In the genomic region with DNA sequence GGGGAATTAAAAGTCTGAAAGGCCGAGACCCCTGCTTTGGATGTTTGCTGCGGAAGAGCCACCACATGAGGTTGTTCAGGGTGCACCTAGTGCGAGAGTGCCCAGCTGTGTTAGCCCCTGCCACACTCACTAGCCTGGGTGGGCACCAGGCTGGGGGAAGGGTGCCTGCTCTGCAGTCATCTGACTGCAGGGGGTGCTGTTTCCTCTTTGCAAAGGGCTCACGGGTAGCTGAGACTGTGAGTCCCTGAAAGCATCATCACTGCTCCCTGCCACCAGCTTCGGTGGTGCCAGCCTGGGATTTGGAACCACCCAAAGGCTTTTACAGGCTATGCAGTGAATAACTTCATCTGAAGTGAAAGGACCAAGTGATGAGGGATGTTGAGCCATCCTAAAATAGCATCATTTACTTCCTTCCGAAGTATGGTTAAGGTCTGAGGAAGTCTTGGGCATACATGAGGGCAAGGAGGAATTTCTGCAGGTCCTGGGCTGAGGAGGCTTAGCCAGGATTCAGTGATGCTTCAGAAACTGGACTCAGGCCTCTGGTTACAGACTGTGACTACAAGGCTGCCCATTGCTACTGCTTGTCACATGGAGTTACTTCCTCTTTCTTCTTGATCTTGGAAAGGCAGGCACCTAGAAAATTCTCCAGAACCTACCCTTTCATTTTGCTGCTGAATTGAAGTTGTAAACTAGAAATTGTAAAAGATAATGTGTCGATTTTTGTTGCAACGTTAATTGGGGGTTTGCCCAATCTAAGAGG, we compare ENCODE assay signal across 10 cellular contexts.
A peak's percentile ranks its signal among the peaks of the same experiment; 100 is the strongest.
DNase-seq lines count a peak whose midpoint lies in the region; ATAC-seq, FAIRE-seq and TF ChIP-seq lines count a peak whose summit lies in the region.
"Had no signal": no experiment of that assay in that cellular context is flagged by ENCODE, and none has a peak within 500 bp of the region (broad histone marks: within the 10 kb centered on the region; RNA-seq: fewer than 3 reads in every experiment).

No MANE protein-coding gene starts in this region.

- no peak for FAIRE-seq in small intestine (lab: Jason Lieb, UNC)

- WGBS in small intestine, 3 donors, result 55 to 69% (median 59%) methylated on average over 8 of the region's 8 CpGs

- H3K36me3 ChIP-seq in cardiac muscle cell (no peaks in the 10 kb centered on the region), small intestine (ENCODE audit: control insufficient read depth in 2 of 2, insufficient read depth in 2 of 2, low read length in 2 of 2) (no peaks in the 10 kb centered on the region)

- no peaks in the 10 kb centered on the region for H3K9me3 ChIP-seq in cardiac muscle cell (ENCODE audit: low read depth)
- H3K9me3 ChIP-seq in small intestine (ENCODE audit: control insufficient read depth, low read depth), result no peaks in the 10 kb centered on the region

- TF ChIP-seq CTCF in cardiac muscle cell (IDR thresholded peaks at IDR 0.05; ENCODE audit: low read depth, low read length), result peak; percentile 31
- peak; percentile 11; the same call in 1 of the 2 replicates for TF ChIP-seq CTCF in WI38 (IDR thresholded peaks at IDR 0.05; ENCODE audit: low read depth, low read length)

- ATAC-seq in HG02943 (IDR thresholded peaks at IDR 0.05; ENCODE audit: low read depth, unreplicated experiment), result peak; percentile 61

- H3K27ac ChIP-seq in cardiac muscle cell, result no peak overlapping the region
- no peak overlapping the region for H3K27ac ChIP-seq in small intestine (ENCODE audit: low read depth in 1 of 2, low read length in 1 of 2)

- no peaks in the 10 kb centered on the region for H3K27me3 ChIP-seq in cardiac muscle cell
- peaks cover 0 to 4% of the 10 kb centered on the region in 2 donors for H3K27me3 ChIP-seq in small intestine (ENCODE audit: control insufficient read depth in 2 of 2, insufficient read depth in 2 of 2, low read length in 2 of 2)

- intact Hi-C loops in cardiac septum (cut with DNase I) (no loop called here), posterior vena cava (cut with DNase I) (no loop called here)

- DNase-seq in cardiac muscle cell (ENCODE audit: low read depth in 1 of 2, low spot score in 1 of 2) (peak in 1 of 2 donors; percentile 2), cardiac septum (ENCODE audit: low spot score) (no peak), posterior vena cava (ENCODE audit: low spot score) (no peak), small intestine (no peak), AML-193 (lab: John Stamatoyannopoulos, UW) (no peak)
- DNase-seq in stimulated activated CD8-positive, alpha-beta memory T cell treated with anti-CD3 and anti-CD28 coated beads, Interleukin-4, amount 100 ng/mL, for 48 hours, result peak; percentile 22
- DNase-seq: activated CD8-positive, alpha-beta memory T cell treated with anti-CD3 and anti-CD28 coated beads, Interleukin-2, amount 50 U/mL, for 4 hours; NCI-H1105 had no signal

- H3K4me3 ChIP-seq in cardiac muscle cell (no peak overlapping the region), WI38 (ENCODE audit: low read depth, low read length) (no peak overlapping the region), small intestine (ENCODE audit: low read depth in 1 of 2, low read length in 2 of 2) (no peak overlapping the region)

- H3K4me1 ChIP-seq in cardiac muscle cell (ENCODE audit: low read depth) (no peaks in the 10 kb centered on the region), small intestine (ENCODE audit: control insufficient read depth in 2 of 2, insufficient read depth in 1 of 2, low read depth in 1 of 2, low read length in 1 of 2) (no peaks in the 10 kb centered on the region)
